In genomic region chr9:1989500-1989899, GRCh38 we compare ENCODE assay signal across 3 cellular contexts.
"Had no signal": no experiment of that assay in that cellular context is flagged by ENCODE, and none has a peak within 500 bp of the region (broad histone marks: within the 10 kb centered on the region; RNA-seq: fewer than 3 reads in every experiment).

No MANE protein-coding gene starts in this region.

- H3K4me3 ChIP-seq: GM12878 had no signal

- DNase-seq: GDM1, GF-D8 had no signal

- ATAC-seq: GM12878 had no signal
